ENCODE assay signal across 2 cellular contexts in the genomic region with DNA sequence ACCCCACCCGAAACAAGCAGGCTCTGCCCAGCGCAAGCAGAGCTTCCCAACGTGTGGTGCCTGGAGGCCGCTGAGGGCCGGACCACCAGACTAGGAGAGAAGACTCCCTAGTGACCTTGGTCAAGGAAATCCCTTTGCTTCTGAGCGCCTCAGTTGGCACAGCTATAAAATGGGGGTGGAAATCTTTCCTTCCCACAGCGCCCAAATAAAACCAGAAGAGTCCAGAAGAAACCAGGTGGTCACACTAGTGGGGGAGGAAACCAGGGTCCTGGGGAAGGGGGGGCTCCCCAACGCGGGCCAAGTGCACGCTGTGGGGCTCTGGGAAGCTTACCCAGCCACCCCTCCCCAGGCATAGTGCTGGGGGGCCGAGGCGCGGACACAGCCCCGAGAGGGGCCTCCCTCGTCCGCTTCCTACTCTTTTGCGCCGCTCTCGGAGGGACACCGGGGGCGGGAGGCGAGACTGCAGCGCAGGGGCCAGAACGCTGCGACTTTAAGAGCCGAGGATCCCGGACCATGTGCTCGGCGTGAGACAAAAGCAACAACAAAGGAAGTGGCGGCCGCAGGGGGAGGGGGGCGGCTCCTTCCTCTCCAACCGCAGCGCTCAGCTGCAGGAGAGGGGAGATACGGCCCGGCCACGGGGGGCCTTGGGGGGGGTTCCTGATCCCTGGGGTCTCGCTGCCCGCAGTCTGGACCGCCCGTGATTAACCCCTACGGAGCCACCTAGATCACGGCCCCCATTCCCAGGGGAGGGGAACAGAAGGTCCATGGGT.
A peak's percentile ranks its signal among the peaks of the same experiment; 100 is the strongest.
TF ChIP-seq lines count a peak whose summit lies in the region.

No MANE protein-coding gene starts in this region.

TF ChIP-seq in IMR-90, 13 proteins besides CTCF, POLR2A, EP300 and RAD21:
- TF ChIP-seq MAZ (IDR thresholded peaks at IDR 0.05; ENCODE audit: borderline replicate concordance, low read depth, low read length): peak; percentile 60; the same call in 1 of the 2 replicates
- TF ChIP-seq MAFK (IDR thresholded peaks at IDR 0.05; ENCODE audit: low read depth, low read length): no peak
- no peak for TF ChIP-seq RCOR1 (IDR thresholded peaks at IDR 0.05; ENCODE audit: insufficient replicate concordance, low read length)
- TF ChIP-seq, protein P1, sequence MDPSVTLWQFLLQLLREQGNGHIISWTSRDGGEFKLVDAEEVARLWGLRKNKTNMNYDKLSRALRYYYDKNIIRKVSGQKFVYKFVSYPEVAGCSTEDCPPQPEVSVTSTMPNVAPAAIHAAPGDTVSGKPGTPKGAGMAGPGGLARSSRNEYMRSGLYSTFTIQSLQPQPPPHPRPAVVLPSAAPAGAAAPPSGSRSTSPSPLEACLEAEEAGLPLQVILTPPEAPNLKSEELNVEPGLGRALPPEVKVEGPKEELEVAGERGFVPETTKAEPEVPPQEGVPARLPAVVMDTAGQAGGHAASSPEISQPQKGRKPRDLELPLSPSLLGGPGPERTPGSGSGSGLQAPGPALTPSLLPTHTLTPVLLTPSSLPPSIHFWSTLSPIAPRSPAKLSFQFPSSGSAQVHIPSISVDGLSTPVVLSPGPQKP (IDR thresholded peaks at IDR 0.05; ENCODE audit: borderline replicate concordance, low read depth, low read length): no peak
- TF ChIP-seq BHLHE40 (IDR thresholded peaks at IDR 0.05; ENCODE audit: low read depth, low read length): peak; percentile 8; the same call in 1 of the 2 replicates
- TF ChIP-seq, protein P2, sequence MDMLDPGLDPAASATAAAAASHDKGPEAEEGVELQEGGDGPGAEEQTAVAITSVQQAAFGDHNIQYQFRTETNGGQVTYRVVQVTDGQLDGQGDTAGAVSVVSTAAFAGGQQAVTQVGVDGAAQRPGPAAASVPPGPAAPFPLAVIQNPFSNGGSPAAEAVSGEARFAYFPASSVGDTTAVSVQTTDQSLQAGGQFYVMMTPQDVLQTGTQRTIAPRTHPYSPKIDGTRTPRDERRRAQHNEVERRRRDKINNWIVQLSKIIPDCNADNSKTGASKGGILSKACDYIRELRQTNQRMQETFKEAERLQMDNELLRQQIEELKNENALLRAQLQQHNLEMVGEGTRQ (IDR thresholded peaks at IDR 0.05; ENCODE audit: low read depth, low read length): no peak
- TF ChIP-seq RFX5 (IDR thresholded peaks at IDR 0.05; ENCODE audit: low read depth, low read length): no peak
- no peak for TF ChIP-seq SMC3 (IDR thresholded peaks at IDR 0.05; ENCODE audit: low read depth, low read length)
- TF ChIP-seq MXI1 (IDR thresholded peaks at IDR 0.05; ENCODE audit: borderline replicate concordance, low read depth, low read length): peak; percentile 98
- no peak for TF ChIP-seq NFE2L2 (IDR thresholded peaks at IDR 0.05; ENCODE audit: low read depth, low read length)
- no peak for TF ChIP-seq CEBPB (IDR thresholded peaks at IDR 0.05; ENCODE audit: low read depth, low read length)
- no peak for TF ChIP-seq FOS (IDR thresholded peaks at IDR 0.05; ENCODE audit: low read depth, low read length)
- TF ChIP-seq CHD1 (IDR thresholded peaks at IDR 0.05; ENCODE audit: low read depth, low read length): no peak
TF ChIP-seq in IMR-90: peak in this region for 3.

TF ChIP-seq in SK-N-SH treated with all-trans-retinoic acid at 6 μM for 48 hours, 23 proteins besides CTCF, POLR2A, EP300 and RAD21:
- TF ChIP-seq, protein P3, sequence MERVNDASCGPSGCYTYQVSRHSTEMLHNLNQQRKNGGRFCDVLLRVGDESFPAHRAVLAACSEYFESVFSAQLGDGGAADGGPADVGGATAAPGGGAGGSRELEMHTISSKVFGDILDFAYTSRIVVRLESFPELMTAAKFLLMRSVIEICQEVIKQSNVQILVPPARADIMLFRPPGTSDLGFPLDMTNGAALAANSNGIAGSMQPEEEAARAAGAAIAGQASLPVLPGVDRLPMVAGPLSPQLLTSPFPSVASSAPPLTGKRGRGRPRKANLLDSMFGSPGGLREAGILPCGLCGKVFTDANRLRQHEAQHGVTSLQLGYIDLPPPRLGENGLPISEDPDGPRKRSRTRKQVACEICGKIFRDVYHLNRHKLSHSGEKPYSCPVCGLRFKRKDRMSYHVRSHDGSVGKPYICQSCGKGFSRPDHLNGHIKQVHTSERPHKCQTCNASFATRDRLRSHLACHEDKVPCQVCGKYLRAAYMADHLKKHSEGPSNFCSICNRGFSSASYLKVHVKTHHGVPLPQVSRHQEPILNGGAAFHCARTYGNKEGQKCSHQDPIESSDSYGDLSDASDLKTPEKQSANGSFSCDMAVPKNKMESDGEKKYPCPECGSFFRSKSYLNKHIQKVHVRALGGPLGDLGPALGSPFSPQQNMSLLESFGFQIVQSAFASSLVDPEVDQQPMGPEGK (CRISPR knock-in tag; IDR thresholded peaks at IDR 0.05; ENCODE audit: borderline replicate concordance): peak; percentile 61; the same call in 1 of the 2 replicates
- TF ChIP-seq GLIS3 (CRISPR knock-in tag; IDR thresholded peaks at IDR 0.05): no peak
